In genomic region chr15:41936649-41937567, GRCh38 we compare ENCODE assay signal across 8 cellular contexts. TPM values are rescaled to one million over a fixed set of nuclear protein-coding genes. Genes with fewer than 3 reads are reported as not detected.
A peak's percentile ranks its signal among the peaks of the same experiment; 100 is the strongest.
DNase-seq lines count a peak whose midpoint lies in the region; ATAC-seq, FAIRE-seq and TF ChIP-seq lines count a peak whose summit lies in the region.

No MANE protein-coding gene starts in this region.

- H3K9me3 ChIP-seq in liver (ENCODE audit: control insufficient read depth in 4 of 4, low read length in 3 of 4) (no peaks in the 10 kb centered on the region), HepG2 (ENCODE audit: low read length) (no peaks in the 10 kb centered on the region), PC-3 (ENCODE audit: low read length) (no peaks in the 10 kb centered on the region)

- ATAC-seq in HepG2 (no peak), GM18519 (IDR thresholded peaks at IDR 0.05; ENCODE audit: low FRiP score, unreplicated experiment) (no peak), PC-3 (no peak)

- H3K4me3 ChIP-seq in liver (ENCODE audit: low read depth in 1 of 3, low read length in 3 of 3) (no peak overlapping the region), HepG2 (replicated peaks in 1 of 3; ENCODE audit: insufficient read depth in 1 of 3, low read depth in 2 of 3, low read length in 3 of 3) (no peak overlapping the region), PC-3 (ENCODE audit: low read length) (no peak overlapping the region)

- TF ChIP-seq EP300 in HepG2 (IDR thresholded peaks at IDR 0.05; ENCODE audit: low read depth in 2 of 2, low read length in 2 of 2) (no peak), HepG2 (CRISPR knock-in tag; IDR thresholded peaks at IDR 0.05; ENCODE audit: borderline replicate concordance) (no peak)

- H3K4me1 ChIP-seq in liver (ENCODE audit: control insufficient read depth in 4 of 4, insufficient read depth in 4 of 4, low read length in 3 of 4) = no peaks in the 10 kb centered on the region
- no peaks in the 10 kb centered on the region for H3K4me1 ChIP-seq in HepG2 (ENCODE audit: insufficient read depth, low read length)
- peaks cover 69% of the 10 kb centered on the region for H3K4me1 ChIP-seq in PC-3 (ENCODE audit: insufficient read depth, low read length)

- H3K4me2 ChIP-seq in HepG2 (ENCODE audit: low read depth, low read length) = no peak overlapping the region
- H3K4me2 ChIP-seq in PC-3 (ENCODE audit: low read length) = no peak overlapping the region

- DNase-seq in HepG2 (ENCODE audit: low spot score) (no peak), activated gamma-delta T cell (lab: John Stamatoyannopoulos, UW) (peak; percentile 15), lung microvascular endothelial cell (ENCODE audit: low read depth in 2 of 2) (peak; percentile 96 to 98), urothelium cell line (ENCODE audit: low spot score) (no peak), PC-3 (no peak)
- peak; percentile 44 to 48 for DNase-seq in stimulated activated CD8-positive, alpha-beta memory T cell treated with anti-CD3 and anti-CD28 coated beads, Interleukin-7, amount 100 ng/mL, for 1 hour (ENCODE audit: low read depth in 2 of 2)

- no peak for TF ChIP-seq CTCF in liver (IDR thresholded peaks at IDR 0.05; ENCODE audit: low read depth, low read length, missing input control)
- no peak for TF ChIP-seq CTCF in HepG2 (CRISPR knock-in tag; IDR thresholded peaks at IDR 0.05)
- no peak for TF ChIP-seq CTCF in PC-3 (conservative IDR thresholded peaks at IDR 0.05; ENCODE audit: low read depth, low read length)

- in situ Hi-C loops in HepG2 (cut with HindIII; ENCODE audit: extremely low pct_ligation_motif_present, low pct_unique_long_range_greater_than_20kb) = no loop called here

- H3K27ac ChIP-seq in liver (ENCODE audit: low read depth in 1 of 2, low read length in 2 of 2) (peak overlapping the region; percentile 53), HepG2 (ENCODE audit: extremely low read length, insufficient read depth, low read length) (no peak overlapping the region), PC-3 (ENCODE audit: low read length) (no peak overlapping the region)

- FAIRE-seq in HepG2 (lab: Jason Lieb, UNC) = no peak
- no peak for FAIRE-seq in urothelium cell line (lab: Jason Lieb, UNC)

- intact Hi-C loops in HepG2 (cut with micrococcal nuclease; ENCODE audit: unreplicated experiment) (no loop called here), PC-3 (cut with micrococcal nuclease) (no loop called here)

- POLR2A ChIA-PET in HepG2 (lab: Yijun Ruan, JAX) = no interaction called here
- POLR2A ChIA-PET in PC-3 (lab: Charles Lee; ENCODE audit: unreplicated experiment) = interaction anchor here (0.9 kb wide), 1 partner anchor 34 kb away, joined by 3 read pairs; no protein-coding TSS in a partner anchor

- BruUV-seq in HepG2 (replicated peaks; lab: Mats Ljungman, UMichigan) (no TSS peak), PC-3 (replicated peaks; lab: Mats Ljungman, UMichigan) (no TSS peak)

- H4K20me1 ChIP-seq in HepG2 (ENCODE audit: insufficient read depth, low read length) (no peaks in the 10 kb centered on the region), PC-3 (ENCODE audit: low read length) (no peaks in the 10 kb centered on the region)

- H3K36me3 ChIP-seq in liver (ENCODE audit: control insufficient read depth in 4 of 4, insufficient read depth in 3 of 4, low read depth in 1 of 4, low read length in 3 of 4) (peaks cover 4 to 13% (median 6%) of the 10 kb centered on the region in 4 donors), HepG2 (replicated peaks in 1 of 2; ENCODE audit: control insufficient read depth in 1 of 2, insufficient read depth in 2 of 2, low read length in 2 of 2) (peaks cover 2 to 6% of the 10 kb centered on the region in 2 experiments; a peak in 2 of 5 replicates), PC-3 (ENCODE audit: low read depth, low read length) (peaks cover 41% of the 10 kb centered on the region)

- H3K9ac ChIP-seq in liver (ENCODE audit: low read depth in 1 of 2, low read length in 2 of 2) (peak overlapping the region in 1 of 2 donors; percentile 27), HepG2 (ENCODE audit: insufficient read depth, low read depth, low read length) (no peak overlapping the region), PC-3 (ENCODE audit: low read length) (no peak overlapping the region)

- H2AFZ ChIP-seq in HepG2 (ENCODE audit: low read length) (no peak overlapping the region), PC-3 (ENCODE audit: low read length) (no peak overlapping the region)

- H3K9me2 ChIP-seq in PC-3 (replicated peaks; ENCODE audit: low read length) = no peaks in the 10 kb centered on the region

- TF ChIP-seq RAD21 in liver (IDR thresholded peaks at IDR 0.05) = no peak
- no peak for TF ChIP-seq RAD21 in HepG2 (CRISPR knock-in tag; IDR thresholded peaks at IDR 0.05)

- no peak for TF ChIP-seq POLR2A in HepG2 (IDR thresholded peaks at IDR 0.05; ENCODE audit: insufficient read depth in 1 of 2, low read depth in 2 of 2, low read length in 2 of 2)

- WGBS in liver = 71% methylated on average over 19 of the region's 19 CpGs
- 91% methylated on average over 18 of the region's 19 CpGs for WGBS in HepG2 (ENCODE audit: low lambda C conversion rate)

- H3K27me3 ChIP-seq in liver (ENCODE audit: control insufficient read depth in 4 of 4, insufficient read depth in 4 of 4, low read length in 3 of 4) (no peaks in the 10 kb centered on the region), HepG2 (ENCODE audit: control insufficient read depth in 1 of 2, insufficient read depth in 2 of 2, low read length in 2 of 2) (no peaks in the 10 kb centered on the region), PC-3 (ENCODE audit: low read length) (no peaks in the 10 kb centered on the region)

- CTCF ChIA-PET in HepG2 (lab: Yijun Ruan, JAX; ENCODE audit: low intra/inter-chr PET ratio, low total read pairs) = no interaction called here
- CTCF ChIA-PET in PC-3 (lab: Charles Lee) = no interaction called here

- peaks cover 7% of the 10 kb centered on the region for H3F3A ChIP-seq in PC-3 (ENCODE audit: low read length, unreplicated experiment)

- H3K79me2 ChIP-seq in HepG2 (ENCODE audit: insufficient read depth, low read length) (no peaks in the 10 kb centered on the region), PC-3 (ENCODE audit: low read length) (peaks cover 83% of the 10 kb centered on the region)

TF ChIP-seq in liver, 16 proteins besides CTCF, POLR2A, EP300 and RAD21 (continues in another document):
- peak; percentile 43 for TF ChIP-seq NR2F2 (IDR thresholded peaks at IDR 0.05)

RNA-seq across cellular contexts. Expression of gene EHD4, which starts 35.4 kb away (rescaled TPM):
- total RNA-seq in liver = 1 to 10 TPM; 5.1 to 10.0 TPM
- polyA plus RNA-seq in liver = 1 to 10 TPM; 3.3 to 7.3 TPM
- total RNA-seq in HepG2 (2016; rRNA removed; fragmentation: Illumina TruSeq; extraction: Trizol) = 4.8 and 4.9 TPM in 2 replicates
- total RNA-seq in HepG2 (2016; cell fraction: cytosol; rRNA removed; fragmentation: Illumina TruSeq; extraction: Trizol; ENCODE audit: low read depth) = 0.97 and 1.0 TPM in 2 replicates
- total RNA-seq in HepG2 (2016; cell fraction: insoluble cytoplasmic fraction; rRNA removed; fragmentation: Illumina TruSeq; extraction: Trizol) = 4.7 and 4.8 TPM in 2 replicates
- total RNA-seq in HepG2 (2016; cell fraction: membrane; rRNA removed; fragmentation: Illumina TruSeq; extraction: Trizol) = 3.1 and 3.3 TPM in 2 replicates
- total RNA-seq in HepG2 (2016; cell fraction: nucleus; rRNA removed; fragmentation: Illumina TruSeq; extraction: Trizol) = 2.8 and 3.3 TPM in 2 replicates
- polyA plus RNA-seq in HepG2 (2011; rRNA removed) = 3.1 and 4.2 TPM in 2 replicates
- 3.3 and 3.5 TPM in 2 replicates for polyA plus RNA-seq in HepG2 (2011; cell fraction: cytosol; rRNA removed)
- 2.8 and 2.9 TPM in 2 replicates for polyA plus RNA-seq in HepG2 (2011; cell fraction: nucleus; rRNA removed)
- 1.7 and 3.1 TPM in 2 replicates for polyA plus RNA-seq in HepG2 (2012)
- 0.84 and 1.1 TPM in 2 replicates for polyA plus RNA-seq in HepG2 (2016; cell fraction: cytosol; fragmentation: Illumina TruSeq; extraction: Trizol; ENCODE audit: low read depth)
- polyA plus RNA-seq in HepG2 (2016; cell fraction: insoluble cytoplasmic fraction; fragmentation: Illumina TruSeq; extraction: Trizol; ENCODE audit: low read depth) = 4.5 and 4.7 TPM in 2 replicates
- polyA plus RNA-seq in HepG2 (2016; cell fraction: membrane; fragmentation: Illumina TruSeq; extraction: Trizol; ENCODE audit: low read depth) = 2.2 and 2.4 TPM in 2 replicates
- 2.2 and 2.6 TPM in 2 replicates for polyA plus RNA-seq in HepG2 (2016; cell fraction: nucleus; fragmentation: Illumina TruSeq; extraction: Trizol; ENCODE audit: insufficient read depth, low read depth)
- polyA minus RNA-seq in HepG2 (2011; rRNA and poly(A)+ RNA removed; ENCODE audit: low replicate concordance) = 10.8 and 22.1 TPM in 2 replicates
- polyA minus RNA-seq in HepG2 (2011; cell fraction: cytosol; rRNA and poly(A)+ RNA removed) = 3.8 and 4.5 TPM in 2 replicates
- polyA minus RNA-seq in HepG2 (2011; cell fraction: nucleus; rRNA and poly(A)+ RNA removed) = 5.9 and 6.2 TPM in 2 replicates
- total RNA-seq in lung microvascular endothelial cell = 54.6 and 71.7 TPM in 2 replicates
- total RNA-seq in PC-3 (2014; rRNA removed) = 57.8 and 66.9 TPM in 2 replicates

RNA-seq across cellular contexts. Expression of gene SPTBN5, which starts 43.1 kb away (rescaled TPM):
- 1 to 10 TPM in 1 of 2 donors, under 1 TPM in 1; 0.14 to 1.7 TPM for total RNA-seq in liver
- polyA plus RNA-seq in liver = under 1 TPM; 0.12 to 0.19 TPM
- 0.01 and 0.07 TPM in 2 replicates for total RNA-seq in HepG2 (2016; rRNA removed; fragmentation: Illumina TruSeq; extraction: Trizol)
- not detected in 2 replicates for total RNA-seq in HepG2 (2016; cell fraction: cytosol; rRNA removed; fragmentation: Illumina TruSeq; extraction: Trizol; ENCODE audit: low read depth)
- 0.04 TPM in 2 replicates for total RNA-seq in HepG2 (2016; cell fraction: insoluble cytoplasmic fraction; rRNA removed; fragmentation: Illumina TruSeq; extraction: Trizol)
- 0.06 TPM in 1 of 2 replicates, not detected in the other for total RNA-seq in HepG2 (2016; cell fraction: membrane; rRNA removed; fragmentation: Illumina TruSeq; extraction: Trizol)
- total RNA-seq in HepG2 (2016; cell fraction: nucleus; rRNA removed; fragmentation: Illumina TruSeq; extraction: Trizol) = 0.06 and 0.09 TPM in 2 replicates
- 0.01 and 0.03 TPM in 2 replicates for polyA plus RNA-seq in HepG2 (2011; rRNA removed)
- polyA plus RNA-seq in HepG2 (2011; cell fraction: cytosol; rRNA removed) = 0.01 and 0.03 TPM in 2 replicates
- polyA plus RNA-seq in HepG2 (2011; cell fraction: nucleus; rRNA removed) = 0.21 and 0.23 TPM in 2 replicates
- polyA plus RNA-seq in HepG2 (2012) = 0.16 TPM in 1 of 2 replicates, not detected in the other
- 0.01 TPM in 1 of 2 replicates, not detected in the other for polyA plus RNA-seq in HepG2 (2016; cell fraction: cytosol; fragmentation: Illumina TruSeq; extraction: Trizol; ENCODE audit: low read depth)
- polyA plus RNA-seq in HepG2 (2016; cell fraction: insoluble cytoplasmic fraction; fragmentation: Illumina TruSeq; extraction: Trizol; ENCODE audit: low read depth) = 0.11 TPM in 1 of 2 replicates, not detected in the other
- polyA plus RNA-seq in HepG2 (2016; cell fraction: membrane; fragmentation: Illumina TruSeq; extraction: Trizol; ENCODE audit: low read depth) = 0.01 and 0.08 TPM in 2 replicates
- 0.36 and 0.44 TPM in 2 replicates for polyA plus RNA-seq in HepG2 (2016; cell fraction: nucleus; fragmentation: Illumina TruSeq; extraction: Trizol; ENCODE audit: insufficient read depth, low read depth)
- polyA minus RNA-seq in HepG2 (2011; rRNA and poly(A)+ RNA removed; ENCODE audit: low replicate concordance) = 0.40 TPM in 1 of 2 replicates, not detected in the other
- not detected in 2 replicates for polyA minus RNA-seq in HepG2 (2011; cell fraction: cytosol; rRNA and poly(A)+ RNA removed)
- under 0.01 TPM in 1 of 2 replicates, not detected in the other for polyA minus RNA-seq in HepG2 (2011; cell fraction: nucleus; rRNA and poly(A)+ RNA removed)
- 2.2 and 2.6 TPM in 2 replicates for total RNA-seq in lung microvascular endothelial cell
- total RNA-seq in PC-3 (2014; rRNA removed) = 0.84 and 0.98 TPM in 2 replicates

Comparison
In these comparisons a context has a peak if more than half of its experiments do, and no peak if none do; other contexts are left out.
1. H3K27ac ChIP-seq: peak in liver (2 of 2); none in HepG2 (single experiment) and PC-3 (single experiment).
2. DNase-seq: peak in activated gamma-delta T cell (single experiment), lung microvascular endothelial cell (2 of 2) and stimulated activated CD8-positive, alpha-beta memory T cell treated with anti-CD3 and anti-CD28 coated beads, Interleukin-7, amount 100 ng/mL, for 1 hour (2 of 2); none in HepG2 (single experiment), urothelium cell line (single experiment) and PC-3 (single experiment).